Comparison of ENCODE assay signal across 9 cellular contexts in the genomic region with DNA sequence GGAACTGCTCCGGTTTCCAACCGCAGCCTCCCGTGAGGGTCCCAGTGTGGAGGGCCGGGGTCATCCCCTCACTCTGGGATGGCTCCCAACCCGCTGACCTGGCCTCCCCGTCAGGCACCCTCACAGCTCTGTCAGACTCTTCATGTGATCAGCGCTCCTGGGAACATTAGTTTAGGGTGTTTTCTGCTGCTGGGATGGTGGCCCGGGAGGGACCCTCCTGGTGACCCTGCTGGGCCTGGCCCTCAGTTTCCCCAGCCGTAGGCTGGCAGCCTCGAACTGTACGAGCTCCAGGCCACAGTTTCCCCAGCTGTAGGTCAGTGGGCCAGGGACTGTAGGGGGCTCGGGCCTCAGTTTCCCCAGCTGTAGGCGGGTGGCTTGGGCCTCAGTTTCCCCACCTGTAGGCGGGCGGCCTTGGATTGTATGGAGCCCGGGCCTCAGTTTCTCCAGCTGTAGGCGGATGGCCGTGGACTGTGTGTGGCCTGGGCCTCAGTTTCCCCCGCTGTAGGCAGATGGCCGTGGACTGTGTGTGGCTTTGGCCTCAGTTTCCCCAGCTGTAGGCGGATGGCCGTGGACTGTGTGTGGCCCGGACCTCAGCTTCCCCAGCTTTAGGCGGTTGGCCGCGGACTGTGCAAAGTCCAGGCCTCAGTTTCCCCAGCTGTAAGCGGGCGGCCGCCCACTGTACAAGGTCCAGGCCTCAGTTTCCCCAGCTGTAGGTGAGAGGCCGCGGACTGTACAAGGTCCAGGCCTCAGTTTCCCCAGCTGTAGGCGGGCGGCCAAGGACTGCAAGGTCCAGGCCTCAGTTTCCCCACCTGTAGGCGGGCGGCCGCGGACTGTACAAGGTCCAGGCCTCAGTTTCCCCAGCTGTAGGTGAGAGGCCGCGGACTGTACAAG. TPM values are rescaled to one million over a fixed set of nuclear protein-coding genes. Genes with fewer than 3 reads are reported as not detected.
DNase-seq lines count a peak whose midpoint lies in the region; ATAC-seq, FAIRE-seq and TF ChIP-seq lines count a peak whose summit lies in the region.
"Had no signal": no experiment of that assay in that cellular context is flagged by ENCODE, and none has a peak within 500 bp of the region (broad histone marks: within the 10 kb centered on the region; RNA-seq: fewer than 3 reads in every experiment).

No MANE protein-coding gene starts in this region.

- H3K4me1 ChIP-seq in CD8-positive, alpha-beta T cell (ENCODE audit: insufficient read depth, low read length) = peaks cover 30% of the 10 kb centered on the region
- peaks cover 21% of the 10 kb centered on the region for H3K4me1 ChIP-seq in OCI-LY7 (ENCODE audit: insufficient read depth, low read length, poor library complexity, severe bottlenecking)
- peaks cover 17 to 21% (median 19%) of the 10 kb centered on the region in 3 donors for H3K4me1 ChIP-seq in pancreas

- CTCF ChIA-PET in CD8-positive, alpha-beta T cell (lab: Charles Lee) = interaction anchor here (0.6 kb wide), 1 partner anchor 62 kb away, joined by 3 read pairs; no protein-coding TSS in a partner anchor
- CTCF ChIA-PET in OCI-LY7 (lab: Charles Lee; ENCODE audit: unreplicated experiment) = no interaction called here

- H3K27ac Mint-ChIP-seq in CD8-positive, alpha-beta T cell = no peak overlapping the region

- H3K4me2 ChIP-seq in OCI-LY7 (ENCODE audit: low read length) = peak overlapping the region; percentile 85

- intact Hi-C loops in CD8-positive, alpha-beta T cell (cut with DNase I, micrococcal nuclease) = loop anchor here (2.0 to 10.0 kb wide), 5 partner anchors 279 to 696 kb away; a partner anchor contains a TSS
- intact Hi-C loops in OCI-LY7 (cut with micrococcal nuclease; ENCODE audit: unreplicated experiment) (loop anchor here (2.0 to 5.0 kb wide), 2 partner anchors 133 to 224 kb away; a partner anchor contains a TSS), pancreas (cut with DNase I) (no loop called here)

- 70 to 79% methylated on average over 39 of the region's 39 CpGs for WGBS in pancreas, 2 donors

- no peak overlapping the region for H3K27ac ChIP-seq in CD8-positive, alpha-beta T cell (ENCODE audit: low read depth, low read length)
- H3K27ac ChIP-seq in OCI-LY7 (ENCODE audit: low read depth, low read length, poor library complexity, severe bottlenecking) = no peak overlapping the region
- H3K27ac ChIP-seq in pancreas = peak overlapping the region in 3 of 4 donors; percentile 55 to 83 (median 80)

- no peaks in the 10 kb centered on the region for H3K9me3 ChIP-seq in CD8-positive, alpha-beta T cell (ENCODE audit: low read length)
- H3K9me3 ChIP-seq in OCI-LY7 (ENCODE audit: low read length) = no peaks in the 10 kb centered on the region
- no peaks in the 10 kb centered on the region for H3K9me3 ChIP-seq in pancreas

- H3K36me3 ChIP-seq in CD8-positive, alpha-beta T cell (ENCODE audit: insufficient read depth, low read length) = no peaks in the 10 kb centered on the region
- H3K36me3 ChIP-seq in OCI-LY7 (ENCODE audit: insufficient read depth, low read length) (peaks cover 31% of the 10 kb centered on the region), pancreas (no peaks in the 10 kb centered on the region)

- peaks cover 31% of the 10 kb centered on the region for H3K79me2 ChIP-seq in OCI-LY7 (ENCODE audit: insufficient read depth, low read depth, low read length)

- BruUV-seq in OCI-LY7 (replicated peaks; lab: Mats Ljungman, UMichigan) = no TSS peak

- TF ChIP-seq CTCF in CD8-positive, alpha-beta T cell (IDR thresholded peaks at IDR 0.05) = no peak
- TF ChIP-seq CTCF in OCI-LY7 (conservative IDR thresholded peaks at IDR 0.05; ENCODE audit: low read length) (no peak), epithelial cell of proximal tubule (conservative IDR thresholded peaks at IDR 0.05; ENCODE audit: low read depth, low read length) (no peak), pancreas (IDR thresholded peaks at IDR 0.05) (no peak)

- peak overlapping the region; percentile 91; the same call in 1 of the 2 replicates for H2AFZ ChIP-seq in OCI-LY7 (ENCODE audit: low read length)

- FAIRE-seq in pancreas (lab: Jason Lieb, UNC) = no peak
- no peak for FAIRE-seq in HTR-8/SVneo (lab: Jason Lieb, UNC)

- peaks cover 24% of the 10 kb centered on the region for H3K4me1 Mint-ChIP-seq in CD8-positive, alpha-beta T cell (ENCODE audit: low read depth)

- no peaks in the 10 kb centered on the region for H3K27me3 Mint-ChIP-seq in CD8-positive, alpha-beta T cell (ENCODE audit: low read depth)

- POLR2A ChIA-PET in CD8-positive, alpha-beta T cell (lab: Charles Lee) = interaction anchor here (0.7 to 1.4 kb wide), 2 partner anchors 120 to 133 kb away, joined by 3 to 5 read pairs; a partner anchor contains a TSS
- POLR2A ChIA-PET in OCI-LY7 (lab: Charles Lee) = no interaction called here

- peaks cover 27% of the 10 kb centered on the region for H4K20me1 ChIP-seq in OCI-LY7 (ENCODE audit: insufficient read depth, low read length)

- H3K27me3 ChIP-seq in CD8-positive, alpha-beta T cell (ENCODE audit: insufficient read depth, low read length) = no peaks in the 10 kb centered on the region
- no peaks in the 10 kb centered on the region for H3K27me3 ChIP-seq in pancreas

- H3K36me3 Mint-ChIP-seq in CD8-positive, alpha-beta T cell = peaks cover 18% of the 10 kb centered on the region

- no peak for DNase-seq in CD8-positive, alpha-beta T cell
- DNase-seq in OCI-LY7 (ENCODE audit: low spot score) (no peak), epithelial cell of proximal tubule (ENCODE audit: low read depth) (no peak), pancreas (peak in 4 of 6 donors; percentile 48 to 81 (median 64)), NOMO-1 treated with dmso at 0.1 percent for 144 hours (lab: John Stamatoyannopoulos, UW; ENCODE audit: unreplicated experiment) (no peak), COLO668 (lab: John Stamatoyannopoulos, UW; ENCODE audit: unreplicated experiment) (no peak), HTR-8/SVneo (ENCODE audit: insufficient read length, low spot score) (no peak), DMS153 treated with DMSO at 0.1 percent for 48 hours (lab: John Stamatoyannopoulos, UW; ENCODE audit: unreplicated experiment) (no peak)

- no peaks in the 10 kb centered on the region for H3K9me3 Mint-ChIP-seq in CD8-positive, alpha-beta T cell

- peak overlapping the region; percentile 43 for H3K4me3 Mint-ChIP-seq in CD8-positive, alpha-beta T cell

- ATAC-seq in CD8-positive, alpha-beta T cell = no peak
- no peak for ATAC-seq in pancreas

- H3K9me2 ChIP-seq in OCI-LY7 (ENCODE audit: insufficient read depth, low read length) = no peaks in the 10 kb centered on the region

- peak overlapping the region; percentile 79 for H3K4me3 ChIP-seq in CD8-positive, alpha-beta T cell (ENCODE audit: low read depth, low read length)
- peak overlapping the region; percentile 73 for H3K4me3 ChIP-seq in OCI-LY7 (ENCODE audit: low read depth, low read length, poor library complexity, severe bottlenecking)
- peak overlapping the region; percentile 84 for H3K4me3 ChIP-seq in epithelial cell of proximal tubule (ENCODE audit: low read depth, low read length)
- peak overlapping the region; percentile 72 to 92 (median 80) for H3K4me3 ChIP-seq in pancreas

RNA-seq across cellular contexts. Expression of a gene that starts 1.3 kb away (rescaled TPM):
- total RNA-seq in CD8-positive, alpha-beta T cell = 100 to 1,000 TPM; 248 to 266 TPM
- total RNA-seq in OCI-LY7 (2014; rRNA removed; shearing (Covaris generic)) = 284 and 315 TPM in 2 replicates
- total RNA-seq in OCI-LY7 (2022) (468 and 479 TPM in 2 replicates), epithelial cell of proximal tubule (186 and 453 TPM in 2 replicates), pancreas (100 to 1,000 TPM in 5 of 6 donors, 10 to 100 TPM in 1; 83.3 to 160 (median 130) TPM)
- 100 to 1,000 TPM in 1 of 2 donors, 10 to 100 TPM in 1; 90.7 to 104 TPM for polyA plus RNA-seq in pancreas

RNA-seq across cellular contexts. Expression of a gene that starts 25.8 kb away (rescaled TPM):
- not detected for total RNA-seq in CD8-positive, alpha-beta T cell
- not detected in 2 replicates for total RNA-seq in OCI-LY7 (2014; rRNA removed; shearing (Covaris generic))
- total RNA-seq in OCI-LY7 (2022) (not detected in 2 replicates), epithelial cell of proximal tubule (0.07 and 0.75 TPM in 2 replicates), pancreas (under 1 TPM in 1 of 6 donors, not detected in 5; 0.38 TPM)
- polyA plus RNA-seq in pancreas = under 1 TPM in 1 of 2 donors, not detected in 1; 0.05 TPM
- total RNA-seq: ureter had no signal

RNA-seq across cellular contexts. Expression of a gene that starts 31.7 kb away (rescaled TPM):
- total RNA-seq in CD8-positive, alpha-beta T cell = under 1 TPM; 0.69 to 0.87 TPM
- not detected in 2 replicates for total RNA-seq in OCI-LY7 (2014; rRNA removed; shearing (Covaris generic))
- total RNA-seq in OCI-LY7 (2022) (not detected in 2 replicates), epithelial cell of proximal tubule (not detected in 2 replicates), pancreas (not detected)
- under 1 TPM in 1 of 2 donors, not detected in 1; 0.35 TPM for polyA plus RNA-seq in pancreas
- total RNA-seq: ureter had no signal

RNA-seq across cellular contexts. Expression of a gene that starts 44.9 kb away (rescaled TPM):
- not detected for total RNA-seq in CD8-positive, alpha-beta T cell
- total RNA-seq in OCI-LY7 (2014; rRNA removed; shearing (Covaris generic)) = not detected in 2 replicates
- total RNA-seq in OCI-LY7 (2022) (not detected in 2 replicates), epithelial cell of proximal tubule (not detected in 2 replicates), pancreas (under 1 TPM in 1 of 6 donors, not detected in 5; 0.24 TPM)
- polyA plus RNA-seq in pancreas = under 1 TPM in 1 of 2 donors, not detected in 1; 0.14 TPM
- total RNA-seq: ureter had no signal

RNA-seq across cellular contexts. Expression of a gene that starts 45.0 kb away (rescaled TPM):
- not detected for total RNA-seq in CD8-positive, alpha-beta T cell
- total RNA-seq in OCI-LY7 (2014; rRNA removed; shearing (Covaris generic)) = not detected in 2 replicates
- 0.23 TPM in 1 of 2 replicates, not detected in the other for total RNA-seq in OCI-LY7 (2022)
- 25.2 and 41.5 TPM in 2 replicates for total RNA-seq in epithelial cell of proximal tubule
- 1 to 10 TPM in 5 of 6 donors, under 1 TPM in 1; 0.63 to 2.6 (median 1.3) TPM for total RNA-seq in pancreas
- 1 to 10 TPM; 1.3 to 7.5 TPM for polyA plus RNA-seq in pancreas

Comparison
In these comparisons a context has a peak if more than half of its experiments do, and no peak if none do; other contexts are left out.
1. DNase-seq: peak in pancreas (4 of 6); none in CD8-positive, alpha-beta T cell (0 of 7), OCI-LY7 (single experiment), epithelial cell of proximal tubule (single experiment), NOMO-1 treated with dmso at 0.1 percent for 144 hours (single experiment), COLO668 (single experiment), HTR-8/SVneo (single experiment) and DMS153 treated with DMSO at 0.1 percent for 48 hours (single experiment).
2. H3K27ac ChIP-seq: peak in pancreas (3 of 4); none in CD8-positive, alpha-beta T cell (single experiment) and OCI-LY7 (single experiment).
3. intact Hi-C loops: an anchor here in CD8-positive, alpha-beta T cell (2.0 to 10.0 kb wide) and OCI-LY7 (2.0 to 5.0 kb wide); none called in pancreas.
4. Peak in every context shown above with its lines, with median percentiles within 50 percentile points of each other: H3K4me3 ChIP-seq.